25 cellular contexts compared by ENCODE assay signal in genomic region chr3:172115787-172116186, GRCh38.
"Had no signal": no experiment of that assay in that cellular context is flagged by ENCODE, and none has a peak within 500 bp of the region (broad histone marks: within the 10 kb centered on the region; RNA-seq: fewer than 3 reads in every experiment).

No MANE protein-coding gene starts in this region.

- H3K9ac ChIP-seq: KMS-11 had no signal

- H3K9me3 ChIP-seq: SJSA1 had no signal

- H3K4me1 ChIP-seq: SJSA1 had no signal

- ATAC-seq: activated T-cell treated with anti-CD3 and anti-CD28 coated beads, Interleukin-2, amount 50 U/mL, for 4 hours; activated T-helper 17 cell treated with anti-CD3 and anti-CD28 coated beads, Interleukin-2, amount 50 U/mL, for 72 hours; T-helper 17 cell had no signal

- H3K27me3 ChIP-seq: brain microvascular endothelial cell, SJSA1 had no signal

- H3K27ac ChIP-seq: brain microvascular endothelial cell, KMS-11, SJSA1 had no signal

- H3K4me3 ChIP-seq: SJSA1 had no signal

- H3K4me2 ChIP-seq: KMS-11 had no signal

- DNase-seq: activated B cell treated with CpG ODN at 0.5 μM for 24 hours; activated CD4-positive, alpha-beta memory T cell treated with anti-CD3 and anti-CD28 coated beads for 36 hours; activated CD4-positive, alpha-beta T cell treated with anti-CD3 and anti-CD28 coated beads, Interleukin-2, amount 10 ng/mL, durations not matched to agents 7 days and 5 days; activated CD8-positive, alpha-beta memory T cell treated with anti-CD3 and anti-CD28 coated beads for 24 hours; activated gamma-delta T cell; activated naive CD4-positive, alpha-beta T cell treated with anti-CD3 and anti-CD28 coated beads for 36 hours; activated T-cell treated with anti-CD3 and anti-CD28 coated beads, Interleukin-2, amount 50 U/mL, for 4 hours; brain microvascular endothelial cell; cerebellar nuclear complex; NCI-H1092; NCI-H1417; NCI-H1930; NCI-H2107; NCI-H2171 treated with DMSO at 0.1 percent for 48 hours; NCI-H226; NCI-H510A; NCI-H69; NK-92 treated with Interleukin-12 subunit alpha and Interleukin-12 subunit beta, amount 100 ng/mL, for 24 hours; OCI-M1; SHP77; T-helper 17 cell; T-helper 9 cell had no signal
